ENCODE assay signal across 8 cellular contexts in genomic region chr11:110376711-110377324, GRCh38. TPM values are rescaled to one million over a fixed set of nuclear protein-coding genes. Genes with fewer than 3 reads are reported as not detected.
DNase-seq lines count a peak whose midpoint lies in the region; ATAC-seq and FAIRE-seq lines count a peak whose summit lies in the region.

No MANE protein-coding gene starts in this region.

- no peaks in the 10 kb centered on the region for H3K9me3 Mint-ChIP-seq in activated CD8-positive, alpha-beta T cell treated with anti-CD3 and anti-CD28 coated beads, Interleukin-2, amount 10 ng/mL, durations not matched to agents 7 days and 5 days (ENCODE audit: insufficient read depth)

- CTCF ChIA-PET in activated CD8-positive, alpha-beta T cell treated with anti-CD3 and anti-CD28 coated beads, Interleukin-2, amount 10 ng/mL, durations not matched to agents 7 days and 5 days (lab: Charles Lee) = interaction anchor here (0.6 to 2.0 kb wide), 22 partner anchors 9 to 249 kb away, joined by 3 to 27 read pairs (median 3); partner anchors contain the start of gene FDX1

- peak; percentile 41 for ATAC-seq in HG03175 (IDR thresholded peaks at IDR 0.05; ENCODE audit: unreplicated experiment)
- peak; percentile 74 for ATAC-seq in activated CD8-positive, alpha-beta T cell treated with anti-CD3 and anti-CD28 coated beads, Interleukin-2, amount 10 ng/mL, durations not matched to agents 7 days and 5 days
- ATAC-seq in GM21526 (IDR thresholded peaks at IDR 0.05; ENCODE audit: low FRiP score, unreplicated experiment) = no peak

- POLR2A ChIA-PET in activated CD8-positive, alpha-beta T cell treated with anti-CD3 and anti-CD28 coated beads, Interleukin-2, amount 10 ng/mL, durations not matched to agents 7 days and 5 days (lab: Charles Lee) = interaction anchor here (1.0 kb wide), 1 partner anchor 48 kb away, joined by 3 read pairs; no protein-coding TSS in a partner anchor

- DNase-seq in 8988T = peak; percentile 38
- DNase-seq in GM03348 (ENCODE audit: low spot score) = peak; percentile 80
- peak; percentile 61 for DNase-seq in NCI-H446 treated with DMSO at 0.1 percent for 48 hours (lab: John Stamatoyannopoulos, UW)
- DNase-seq in activated CD8-positive, alpha-beta T cell treated with anti-CD3 and anti-CD28 coated beads, Interleukin-2, amount 10 ng/mL, durations not matched to agents 7 days and 5 days = peak; percentile 42
- DNase-seq in frontal cortex (ENCODE audit: low spot score in 2 of 2) = peak; percentile 34 to 53
- peak in 29 of 56 donors; percentile 9 to 69 (median 29) for DNase-seq in nucleus accumbens (lab: John Stamatoyannopoulos, UW)

- FAIRE-seq in frontal cortex (lab: Jason Lieb, UNC) = peak; percentile 85

- no peak overlapping the region for H3K4me3 Mint-ChIP-seq in activated CD8-positive, alpha-beta T cell treated with anti-CD3 and anti-CD28 coated beads, Interleukin-2, amount 10 ng/mL, durations not matched to agents 7 days and 5 days

- H3K27me3 Mint-ChIP-seq in activated CD8-positive, alpha-beta T cell treated with anti-CD3 and anti-CD28 coated beads, Interleukin-2, amount 10 ng/mL, durations not matched to agents 7 days and 5 days (ENCODE audit: low read depth) = no peaks in the 10 kb centered on the region

- peaks cover 12% of the 10 kb centered on the region for H3K4me1 Mint-ChIP-seq in activated CD8-positive, alpha-beta T cell treated with anti-CD3 and anti-CD28 coated beads, Interleukin-2, amount 10 ng/mL, durations not matched to agents 7 days and 5 days (ENCODE audit: low read depth)

- H3K36me3 Mint-ChIP-seq in activated CD8-positive, alpha-beta T cell treated with anti-CD3 and anti-CD28 coated beads, Interleukin-2, amount 10 ng/mL, durations not matched to agents 7 days and 5 days (ENCODE audit: low read depth) = no peaks in the 10 kb centered on the region

- no peak overlapping the region for H3K27ac Mint-ChIP-seq in activated CD8-positive, alpha-beta T cell treated with anti-CD3 and anti-CD28 coated beads, Interleukin-2, amount 10 ng/mL, durations not matched to agents 7 days and 5 days

RNA-seq across cellular contexts. Expression of gene FDX1, which starts 52.9 kb away (rescaled TPM):
- 10 to 100 TPM; 10.0 to 10.5 TPM for total RNA-seq in activated CD8-positive, alpha-beta T cell treated with anti-CD3 and anti-CD28 coated beads, Interleukin-2, amount 10 ng/mL, durations not matched to agents 7 days and 5 days
- total RNA-seq in frontal cortex = 15.9 TPM

Comparison
In these comparisons a context has a peak if more than half of its experiments do, and no peak if none do; other contexts are left out.
1. DNase-seq: peak in every context shown above with its lines; median percentile 80 in GM03348; 61 in NCI-H446 treated with DMSO at 0.1 percent for 48 hours; 44 in frontal cortex; 42 in activated CD8-positive, alpha-beta T cell treated with anti-CD3 and anti-CD28 coated beads, Interleukin-2, amount 10 ng/mL, durations not matched to agents 7 days and 5 days; 38 in 8988T; 29 in nucleus accumbens.